In genomic region chr9:82105729-82106128, GRCh38 we compare ENCODE assay signal across 24 cellular contexts.
DNase-seq lines count a peak whose midpoint lies in the region; ATAC-seq, FAIRE-seq and TF ChIP-seq lines count a peak whose summit lies in the region.
"Had no signal": no experiment of that assay in that cellular context is flagged by ENCODE, and none has a peak within 500 bp of the region (broad histone marks: within the 10 kb centered on the region; RNA-seq: fewer than 3 reads in every experiment).

No MANE protein-coding gene starts in this region.

- TF ChIP-seq POLR2A in H1 (IDR thresholded peaks at IDR 0.05; ENCODE audit: control extremely low read depth in 1 of 2, low read depth in 2 of 2, low read length in 2 of 2), result no peak

- no peak overlapping the region for H4K8ac ChIP-seq in H9 (replicated peaks; ENCODE audit: insufficient read length, low read depth, low read length)
- H4K8ac ChIP-seq in H1 (ENCODE audit: extremely low read depth, insufficient read depth, low read length), result no peak overlapping the region

- no CpG with 5 or more reads among the region's 3 CpGs for whole genome bisulfite sequencing in H9 (ENCODE audit: extremely low coverage, insufficient read length, low lambda C conversion rate)
- 87% methylated on average over 3 of the region's 3 CpGs; no CpG with 5 or more reads in 1 of the 2 experiments for WGBS in H1 (ENCODE audit: extremely low coverage in 1 of 2, insufficient coverage in 1 of 2, insufficient read length in 1 of 2, insufficient replicate concordance in 2 of 2, low coverage in 1 of 2, low lambda C conversion rate in 2 of 2, missing lambda C conversion rate in 1 of 2), 2 experiments
- WGBS in pancreas, 2 donors, result 26 to 31% methylated on average over 3 of the region's 3 CpGs

- H3K4me3 Mint-ChIP-seq in H9 (no peak overlapping the region), type B pancreatic cell (no peak overlapping the region)
- H3K4me3 Mint-ChIP-seq: activated CD4-positive, alpha-beta T cell treated with anti-CD3 and anti-CD28 coated beads for 36 hours; activated T-cell treated with anti-CD3 and anti-CD28 coated beads, Interleukin-2, amount 50 U/mL, for 4 hours; neural crest cell had no signal

- H2BK5ac ChIP-seq in H9 (ENCODE audit: insufficient read length, low read length) (no peak overlapping the region), H1 (ENCODE audit: low read depth, low read length) (no peak overlapping the region)

- no peak for FAIRE-seq in H1 (lab: Jason Lieb, UNC)
- no peak for FAIRE-seq in pancreas (lab: Jason Lieb, UNC)
- FAIRE-seq: GM12892, kidney, TTC549 had no signal

- H2AFZ ChIP-seq in H9 (ENCODE audit: low read length) (no peak overlapping the region), OCI-LY3 (ENCODE audit: low read depth, low read length) (no peak overlapping the region), H1 (ENCODE audit: low read length) (no peak overlapping the region)

- H4K5ac ChIP-seq in H9 (ENCODE audit: insufficient read length, low read depth, low read length) (no peak overlapping the region), H1 (ENCODE audit: insufficient read length, low read depth, low read length) (no peak overlapping the region)

- H3K27me3 ChIP-seq in H9 (ENCODE audit: insufficient read depth, low read length) (no peaks in the 10 kb centered on the region), OCI-LY3 (ENCODE audit: low read depth, low read length) (no peaks in the 10 kb centered on the region), H1 (replicated peaks in 1 of 4; ENCODE audit: control insufficient read depth in 3 of 4, extremely low read depth in 1 of 4, insufficient read depth in 3 of 4, low read length in 3 of 4) (no peaks in the 10 kb centered on the region), pancreas (no peaks in the 10 kb centered on the region), ascending aorta (no peaks in the 10 kb centered on the region)
- H3K27me3 ChIP-seq: adrenal gland, BLaER1 had no signal

- H3K4me1 ChIP-seq in H9 (ENCODE audit: insufficient read depth, low read length) (peaks cover 2% of the 10 kb centered on the region; the same call in 1 of the 2 replicates), OCI-LY3 (ENCODE audit: low read length) (0 out of 2 replicates have a peak, but pooled peaks cover 3% of the 10 kb centered on the region), H1 (replicated peaks in 1 of 4; ENCODE audit: control insufficient read depth in 3 of 4, insufficient read depth in 4 of 4, low read length in 3 of 4) (peaks cover 0 to 4% (median 1%) of the 10 kb centered on the region in 4 experiments; a peak in 3 of 7 replicates), pancreas (no peaks in the 10 kb centered on the region), ascending aorta (no peaks in the 10 kb centered on the region)
- H3K4me1 ChIP-seq: adrenal gland had no signal

- H3K79me2 ChIP-seq in H9 (ENCODE audit: insufficient read depth, low read length) (no peaks in the 10 kb centered on the region), OCI-LY3 (ENCODE audit: low read length) (no peaks in the 10 kb centered on the region), H1 (ENCODE audit: control insufficient read depth in 1 of 2, insufficient read depth in 2 of 2, low read length in 2 of 2) (no peaks in the 10 kb centered on the region)

- intact Hi-C loops in pancreas (cut with DNase I), result no loop called here
- intact Hi-C loops in ascending aorta (cut with DNase I), result no loop called here

- H4K91ac ChIP-seq in H9 (ENCODE audit: insufficient read length, low read depth, low read length) (no peak overlapping the region), H1 (replicated peaks; ENCODE audit: insufficient read length, low read length) (no peak overlapping the region)

- no peak overlapping the region for H2BK20ac ChIP-seq in H9 (ENCODE audit: low read depth, low read length, poor library complexity, severe bottlenecking)
- H2BK20ac ChIP-seq in H1 (ENCODE audit: low read length), result no peak overlapping the region

- H2AK5ac ChIP-seq in H9 (ENCODE audit: insufficient read length, low read length) (no peak overlapping the region), H1 (ENCODE audit: low read depth, low read length) (no peak overlapping the region)

- POLR2A ChIA-PET in H1 (lab: Charles Lee; ENCODE audit: partially characterized antibody), result no interaction called here

- H3K4me2 ChIP-seq in H9 (ENCODE audit: insufficient read depth, insufficient read length, low read length) (no peak overlapping the region), OCI-LY3 (ENCODE audit: low read length) (no peak overlapping the region), H1 (ENCODE audit: insufficient read depth in 1 of 2, low read depth in 2 of 2, low read length in 2 of 2) (no peak overlapping the region)
- H3K4me2 ChIP-seq: BLaER1 had no signal

- H3K18ac ChIP-seq in H9 (ENCODE audit: insufficient read length, low read depth, low read length) (no peak overlapping the region), H1 (ENCODE audit: extremely low read depth, low read length) (no peak overlapping the region)

- TF ChIP-seq RAD21 in H1 (IDR thresholded peaks at IDR 0.05 in 1 of 2, conservative IDR thresholded peaks at IDR 0.05 in 1 of 2; ENCODE audit: low read depth in 2 of 2, low read length in 2 of 2), result peak; percentile 28 to 50; a peak in 3 of 4 replicates

- CTCF ChIA-PET in H1 (lab: Charles Lee; ENCODE audit: partially characterized antibody), result no interaction called here

- H2BK12ac ChIP-seq in H9 (ENCODE audit: insufficient read length, low read depth, low read length) (no peak overlapping the region), H1 (ENCODE audit: low read depth, low read length) (no peak overlapping the region)

- H3K9me3 ChIP-seq in H9 (ENCODE audit: control insufficient read depth, low read depth, low read length) (no peaks in the 10 kb centered on the region), OCI-LY3 (ENCODE audit: insufficient read depth, low read length) (no peaks in the 10 kb centered on the region), H1 (ENCODE audit: insufficient read depth in 2 of 2, low read depth in 1 of 2, low read length in 1 of 2) (peaks cover 10 to 14% of the 10 kb centered on the region in 2 experiments; a peak in 3 of 4 replicates), pancreas (no peaks in the 10 kb centered on the region), ascending aorta (peaks cover 0 to 6% of the 10 kb centered on the region in 2 donors)
- H3K9me3 ChIP-seq: adrenal gland had no signal

- H3K36me3 Mint-ChIP-seq in H9 (ENCODE audit: insufficient read depth in 1 of 3, low read depth in 3 of 3) (peaks cover 5 to 9% (median 6%) of the 10 kb centered on the region in 3 experiments; a peak in 5 of 7 replicates), type B pancreatic cell (peaks cover 4% of the 10 kb centered on the region)

- H3K27me3 Mint-ChIP-seq in H9 (ENCODE audit: low read depth) (no peaks in the 10 kb centered on the region), type B pancreatic cell (no peaks in the 10 kb centered on the region)
- H3K27me3 Mint-ChIP-seq: activated CD4-positive, alpha-beta T cell treated with anti-CD3 and anti-CD28 coated beads for 36 hours had no signal

- H3K4me1 Mint-ChIP-seq in H9, result peaks cover 15 to 17% of the 10 kb centered on the region in 2 experiments
- no peaks in the 10 kb centered on the region for H3K4me1 Mint-ChIP-seq in type B pancreatic cell (ENCODE audit: unreplicated experiment)
- H3K4me1 Mint-ChIP-seq: activated CD4-positive, alpha-beta T cell treated with anti-CD3 and anti-CD28 coated beads for 36 hours had no signal

- H2BK15ac ChIP-seq in H9 (ENCODE audit: low read depth, low read length) (no peak overlapping the region), H1 (ENCODE audit: low read length) (no peak overlapping the region)

- peak in 3 of 4 donors; percentile 38 to 71 (median 56) for ATAC-seq in pancreas
- ATAC-seq: activated CD4-positive, alpha-beta T cell treated with anti-CD3 and anti-CD28 coated beads for 36 hours; activated T-cell treated with anti-CD3 and anti-CD28 coated beads, Interleukin-2, amount 50 U/mL, for 4 hours; Panc1 had no signal

- no peak overlapping the region for H3K23ac ChIP-seq in H9 (ENCODE audit: insufficient read length, low read depth, low read length)
- no peak overlapping the region for H3K23ac ChIP-seq in H1 (ENCODE audit: insufficient read length)

- peaks cover 8 to 11% of the 10 kb centered on the region in 2 experiments for H3K9me3 Mint-ChIP-seq in H9
- no peaks in the 10 kb centered on the region for H3K9me3 Mint-ChIP-seq in type B pancreatic cell

- TF ChIP-seq EP300 in H1 (IDR thresholded peaks at IDR 0.05; ENCODE audit: borderline replicate concordance in 1 of 2, low read depth in 2 of 2, low read length in 2 of 2), result no peak

- H3K36me3 ChIP-seq in OCI-LY3 (replicated peaks; ENCODE audit: low read depth, low read length), result no peaks in the 10 kb centered on the region
- H3K36me3 ChIP-seq in H1 (ENCODE audit: control insufficient read depth in 2 of 4, insufficient read depth in 4 of 4, low read length in 3 of 4), result no peaks in the 10 kb centered on the region
- H3K36me3 ChIP-seq in pancreas, result no peaks in the 10 kb centered on the region
- no peaks in the 10 kb centered on the region for H3K36me3 ChIP-seq in ascending aorta
- H3K36me3 ChIP-seq: adrenal gland, BLaER1 had no signal

- no peak overlapping the region for H3K9ac ChIP-seq in H9 (ENCODE audit: extremely low read depth, insufficient read length, low read length)
- no peak overlapping the region for H3K9ac ChIP-seq in OCI-LY3 (ENCODE audit: low read length)
- no peak overlapping the region for H3K9ac ChIP-seq in H1 (replicated peaks in 1 of 4; ENCODE audit: extremely low read depth in 1 of 4, low read depth in 3 of 4, low read length in 3 of 4)
- H3K9ac ChIP-seq: BLaER1 had no signal

- H3K27ac Mint-ChIP-seq in H9, result no peak overlapping the region; a peak in 1 of 7 replicates
- no peak overlapping the region for H3K27ac Mint-ChIP-seq in type B pancreatic cell
- H3K27ac Mint-ChIP-seq: activated CD4-positive, alpha-beta T cell treated with anti-CD3 and anti-CD28 coated beads for 36 hours had no signal

- TF ChIP-seq CTCF in H9 (conservative IDR thresholded peaks at IDR 0.05) (peak; percentile 43), OCI-LY3 (IDR thresholded peaks at IDR 0.05; ENCODE audit: low read depth, low read length) (peak; percentile 50), H1 (IDR thresholded peaks at IDR 0.05; ENCODE audit: control extremely low read depth in 1 of 3, insufficient read depth in 1 of 3, low read depth in 1 of 3, low read length in 3 of 3) (peak in 1 of 3 experiments; percentile 17; a peak in 2 of 4 replicates), pancreas (IDR thresholded peaks at IDR 0.05) (no peak), ascending aorta (IDR thresholded peaks at IDR 0.05) (no peak), type B pancreatic cell (conservative IDR thresholded peaks at IDR 0.05) (no peak)

- H3K56ac ChIP-seq in H9 (ENCODE audit: insufficient read length, low read depth, low read length) (no peak overlapping the region), H1 (replicated peaks; ENCODE audit: insufficient read length, low read depth, low read length) (no peak overlapping the region)

- H4K20me1 ChIP-seq in H9 (ENCODE audit: control insufficient read depth, insufficient read depth, insufficient read length), result no peaks in the 10 kb centered on the region
- H4K20me1 ChIP-seq in OCI-LY3 (ENCODE audit: insufficient read depth, low read length), result no peaks in the 10 kb centered on the region
- H4K20me1 ChIP-seq in H1 (replicated peaks in 1 of 2; ENCODE audit: control insufficient read depth in 1 of 2, insufficient read depth in 2 of 2, low read length in 2 of 2), result no peaks in the 10 kb centered on the region
- H4K20me1 ChIP-seq: BLaER1 had no signal

- H3K79me1 ChIP-seq in H9 (ENCODE audit: insufficient read depth, low read depth, low read length, poor library complexity, severe bottlenecking), result no peaks in the 10 kb centered on the region
- H3K79me1 ChIP-seq in H1 (ENCODE audit: low read depth, low read length), result no peaks in the 10 kb centered on the region

- no peak overlapping the region for H3K4me3 ChIP-seq in OCI-LY3 (ENCODE audit: low read length)
- H3K4me3 ChIP-seq in H1 (ENCODE audit: extremely low read depth in 1 of 4, insufficient read depth in 2 of 4, low read depth in 3 of 4, low read length in 4 of 4), result no peak overlapping the region
- no peak overlapping the region for H3K4me3 ChIP-seq in pancreas
- H3K4me3 ChIP-seq in ascending aorta, result no peak overlapping the region
- H3K4me3 ChIP-seq: adrenal gland, BLaER1 had no signal

- DNase-seq in H9 (no peak), H1 (ENCODE audit: low read depth in 1 of 2, low spot score in 2 of 2) (no peak), pancreas (peak in 1 of 6 donors; percentile 6), NK-92 (lab: John Stamatoyannopoulos, UW; ENCODE audit: unreplicated experiment) (no peak), ascending aorta (ENCODE audit: low spot score in 2 of 2) (no peak), type B pancreatic cell (ENCODE audit: extremely low spot score, unreplicated experiment) (no peak)
- DNase-seq: activated CD4-positive, alpha-beta T cell treated with anti-CD3 and anti-CD28 coated beads for 36 hours; activated naive CD4-positive, alpha-beta T cell; activated T-cell treated with anti-CD3 and anti-CD28 coated beads, Interleukin-2, amount 50 U/mL, for 4 hours; adrenal gland; Calu3; cortex of kidney; HCEC 1CT; kidney; MM.1S; NCI-H1417 treated with DMSO at 0.1 percent for 48 hours; posterior cingulate gyrus; SHP77 treated with DMSO at 0.1 percent for 48 hours had no signal

- H3K23me2 ChIP-seq in H9 (ENCODE audit: insufficient read length, low read depth, low read length, poor library complexity, severe bottlenecking) (no peaks in the 10 kb centered on the region), H1 (ENCODE audit: low read depth, low read length) (no peaks in the 10 kb centered on the region)

- H3K27ac ChIP-seq in H9 (ENCODE audit: insufficient read length, low read depth, low read length) (no peak overlapping the region), OCI-LY3 (ENCODE audit: low read length) (no peak overlapping the region), H1 (ENCODE audit: low read depth, low read length) (no peak overlapping the region), pancreas (no peak overlapping the region), ascending aorta (no peak overlapping the region)
- H3K27ac ChIP-seq: adrenal gland, BLaER1 had no signal

- H3K14ac ChIP-seq in H9 (ENCODE audit: insufficient read depth, low read length) (no peak overlapping the region), H1 (ENCODE audit: insufficient read length) (no peak overlapping the region)

- no peak overlapping the region for H3T11ph ChIP-seq in H9 (ENCODE audit: low read length)

- H2BK120ac ChIP-seq in H9 (ENCODE audit: low read depth, low read length, poor library complexity, severe bottlenecking) (no peak overlapping the region), H1 (replicated peaks; ENCODE audit: low read depth, low read length) (no peak overlapping the region)

- H3K4ac ChIP-seq in H9 (ENCODE audit: low read depth, low read length) (no peak overlapping the region), H1 (replicated peaks; ENCODE audit: insufficient read length, low read depth, low read length) (no peak overlapping the region)

Comparison
In these comparisons a context has a peak if more than half of its experiments do, and no peak if none do; other contexts are left out.
1. CTCF ChIP-seq: peak in H9 (single experiment) and OCI-LY3 (single experiment); none in pancreas (0 of 4), ascending aorta (0 of 3) and type B pancreatic cell (single experiment).